In genomic region chr1:201556841-201557571, GRCh38 we compare ENCODE assay signal across 16 cellular contexts. TPM values are rescaled to one million over a fixed set of nuclear protein-coding genes. Genes with fewer than 3 reads are reported as not detected.
DNase-seq lines count a peak whose midpoint lies in the region; ATAC-seq, FAIRE-seq and TF ChIP-seq lines count a peak whose summit lies in the region.
"Had no signal": no experiment of that assay in that cellular context is flagged by ENCODE, and none has a peak within 500 bp of the region (broad histone marks: within the 10 kb centered on the region; RNA-seq: fewer than 3 reads in every experiment).

No MANE protein-coding gene starts in this region.

- H3K9me3 Mint-ChIP-seq in nephron, result no peaks in the 10 kb centered on the region
- H3K9me3 Mint-ChIP-seq in activated T-cell treated with anti-CD3 and anti-CD28 coated beads, Interleukin-2, amount 50 U/mL, for 24 hours, result no peaks in the 10 kb centered on the region
- H3K9me3 Mint-ChIP-seq: naive thymus-derived CD4-positive, alpha-beta T cell had no signal

- peak; percentile 71 for DNase-seq in AG10803 (ENCODE audit: low read depth)
- DNase-seq in MV-4-11 (lab: John Stamatoyannopoulos, UW), result peak; percentile 11
- DNase-seq in endothelial cell of umbilical vein (ENCODE audit: low read depth, low spot score), result peak; percentile 75
- no peak for DNase-seq in esophagus muscularis mucosa (ENCODE audit: extremely low spot score)
- DNase-seq in activated T-cell treated with anti-CD3 and anti-CD28 coated beads, Interleukin-2, amount 50 U/mL, for 24 hours, result no peak
- no peak for DNase-seq in dorsolateral prefrontal cortex
- DNase-seq: activated CD4-positive, alpha-beta T cell treated with anti-CD3 and anti-CD28 coated beads for 1 hour; activated naive CD4-positive, alpha-beta T cell; Caco-2; naive thymus-derived CD4-positive, alpha-beta T cell; T-helper 2 cell had no signal

- no peak for TF ChIP-seq EP300 in esophagus muscularis mucosa (IDR thresholded peaks at IDR 0.05)

- dilution Hi-C loops in endothelial cell of umbilical vein (cut with MboI; ENCODE audit: extremely low pct_ligation_motif_present, low sequenced_read_pairs), result loop anchor here (25.0 kb wide), 1 partner anchor 155 kb away; no protein-coding TSS in a partner anchor

- CTCF ChIA-PET in endothelial cell of umbilical vein (lab: Charles Lee), result interaction anchor here (1.9 to 10.8 kb wide), 7 partner anchors 9 to 235 kb away, joined by 6 to 236 read pairs (median 10); partner anchors contain the start of gene NAV1

- H3K4me1 Mint-ChIP-seq in nephron, result peaks cover 47% of the 10 kb centered on the region
- peaks cover 3% of the 10 kb centered on the region for H3K4me1 Mint-ChIP-seq in activated T-cell treated with anti-CD3 and anti-CD28 coated beads, Interleukin-2, amount 50 U/mL, for 24 hours (ENCODE audit: low read depth)

- 73% methylated on average over 5 of the region's 5 CpGs for WGBS in esophagus muscularis mucosa

- intact Hi-C loops in endothelial cell of umbilical vein (cut with micrococcal nuclease) (loop anchor here (2.0 to 5.0 kb wide), 3 partner anchors 18 to 75 kb away; partner anchors contain the start of gene NAV1), esophagus muscularis mucosa (cut with DNase I) (no loop called here), dorsolateral prefrontal cortex (cut with DNase I) (no loop called here)

- H4K20me1 ChIP-seq in endothelial cell of umbilical vein (replicated peaks; ENCODE audit: control insufficient read depth, extremely low read depth, insufficient read depth, low read length), result no peaks in the 10 kb centered on the region

- H3K27ac ChIP-seq in endothelial cell of umbilical vein (ENCODE audit: insufficient read depth, low read depth, low read length), result peak overlapping the region; percentile 34
- no peak overlapping the region for H3K27ac ChIP-seq in esophagus muscularis mucosa (replicated peaks in 1 of 4)
- H3K27ac ChIP-seq in dorsolateral prefrontal cortex, result peak overlapping the region in 7 of 59 donors; percentile 1 to 59 (median 21)

- H3K9me1 ChIP-seq in endothelial cell of umbilical vein (replicated peaks; ENCODE audit: control insufficient read depth, extremely low read depth, insufficient read depth, low read length), result no peaks in the 10 kb centered on the region

- FAIRE-seq in endothelial cell of umbilical vein (lab: Jason Lieb, UNC), result peak; percentile 75
- FAIRE-seq: GM12878 had no signal

- no peak overlapping the region for H3K4me3 Mint-ChIP-seq in nephron
- H3K4me3 Mint-ChIP-seq in activated T-cell treated with anti-CD3 and anti-CD28 coated beads, Interleukin-2, amount 50 U/mL, for 24 hours, result no peak overlapping the region
- H3K4me3 Mint-ChIP-seq: naive thymus-derived CD4-positive, alpha-beta T cell had no signal

- H3K36me3 Mint-ChIP-seq in nephron (ENCODE audit: low read depth), result no peaks in the 10 kb centered on the region
- H3K36me3 Mint-ChIP-seq in activated T-cell treated with anti-CD3 and anti-CD28 coated beads, Interleukin-2, amount 50 U/mL, for 24 hours (ENCODE audit: low read depth), result no peaks in the 10 kb centered on the region
- H3K36me3 Mint-ChIP-seq: naive thymus-derived CD4-positive, alpha-beta T cell had no signal

- peaks cover 98% of the 10 kb centered on the region for H3K79me2 ChIP-seq in endothelial cell of umbilical vein (ENCODE audit: control insufficient read depth, insufficient read depth, low read length)

- H3K9me3 ChIP-seq in endothelial cell of umbilical vein (replicated peaks; ENCODE audit: control insufficient read depth, insufficient read depth, low read length), result no peaks in the 10 kb centered on the region
- no peaks in the 10 kb centered on the region for H3K9me3 ChIP-seq in esophagus muscularis mucosa
- H3K9me3 ChIP-seq: Caco-2 had no signal

- peak overlapping the region; percentile 39 for H3K4me2 ChIP-seq in endothelial cell of umbilical vein (ENCODE audit: insufficient read depth, low read length)

- no peak overlapping the region for H2AFZ ChIP-seq in endothelial cell of umbilical vein (ENCODE audit: low read depth, low read length)

- BruUV-seq in endothelial cell of umbilical vein (replicated peaks; lab: Mats Ljungman, UMichigan), result no TSS peak

- POLR2A ChIA-PET in endothelial cell of umbilical vein (lab: Charles Lee), result no interaction called here

- peaks cover 23% of the 10 kb centered on the region for H3K27me3 Mint-ChIP-seq in nephron (ENCODE audit: low read depth)
- no peaks in the 10 kb centered on the region for H3K27me3 Mint-ChIP-seq in activated T-cell treated with anti-CD3 and anti-CD28 coated beads, Interleukin-2, amount 50 U/mL, for 24 hours

- H3K36me3 ChIP-seq in endothelial cell of umbilical vein (ENCODE audit: control insufficient read depth in 2 of 2, extremely low read depth in 1 of 2, insufficient read depth in 2 of 2, low read length in 2 of 2) (no peaks in the 10 kb centered on the region), esophagus muscularis mucosa (no peaks in the 10 kb centered on the region)

- H3K27ac Mint-ChIP-seq in nephron, result peak overlapping the region in 2 of 3 experiments; percentile 33 to 36
- no peak overlapping the region for H3K27ac Mint-ChIP-seq in activated T-cell treated with anti-CD3 and anti-CD28 coated beads, Interleukin-2, amount 50 U/mL, for 24 hours

- TF ChIP-seq CTCF in AG10803 (conservative IDR thresholded peaks at IDR 0.05; ENCODE audit: low read length) (no peak), endothelial cell of umbilical vein (IDR thresholded peaks at IDR 0.05; ENCODE audit: extremely low read depth in 1 of 2, insufficient read depth in 1 of 2, low read depth in 1 of 2, low read length in 2 of 2) (no peak), nephron (IDR thresholded peaks at IDR 0.05; ENCODE audit: unreplicated experiment in 3 of 3) (no peak), esophagus muscularis mucosa (IDR thresholded peaks at IDR 0.05) (no peak), dorsolateral prefrontal cortex (IDR thresholded peaks at IDR 0.05 in 54 of 56, conservative IDR thresholded peaks at IDR 0.05 in 2 of 56; ENCODE audit: low read depth in 1 of 56, partially characterized antibody in 56 of 56) (no peak)

- TF ChIP-seq POLR2A in endothelial cell of umbilical vein (IDR thresholded peaks at IDR 0.05; ENCODE audit: low read depth, low read length) (no peak), esophagus muscularis mucosa (IDR thresholded peaks at IDR 0.05; ENCODE audit: low read depth) (no peak)

- H3K27me3 ChIP-seq in endothelial cell of umbilical vein (ENCODE audit: control insufficient read depth in 2 of 2, insufficient read depth in 2 of 2, low read length in 2 of 2) (no peaks in the 10 kb centered on the region), esophagus muscularis mucosa (no peaks in the 10 kb centered on the region), dorsolateral prefrontal cortex (no peaks in the 10 kb centered on the region)

- peaks cover 61% of the 10 kb centered on the region for H3K4me1 ChIP-seq in endothelial cell of umbilical vein (ENCODE audit: control insufficient read depth, extremely low read depth, insufficient read depth, low read length)
- peaks cover 73 to 81% (median 78%) of the 10 kb centered on the region in 4 donors for H3K4me1 ChIP-seq in esophagus muscularis mucosa
- H3K4me1 ChIP-seq: Caco-2 had no signal

- no peak overlapping the region for H3K4me3 ChIP-seq in AG10803 (ENCODE audit: low read length)
- no peak overlapping the region for H3K4me3 ChIP-seq in endothelial cell of umbilical vein (replicated peaks in 1 of 3; ENCODE audit: insufficient read depth in 1 of 3, low read depth in 1 of 3, low read length in 3 of 3)
- H3K4me3 ChIP-seq in esophagus muscularis mucosa, result no peak overlapping the region
- H3K4me3 ChIP-seq in dorsolateral prefrontal cortex, result no peak overlapping the region
- H3K4me3 ChIP-seq: GM12878 had no signal

- H3K9ac ChIP-seq in endothelial cell of umbilical vein (replicated peaks; ENCODE audit: extremely low read depth, insufficient read depth, low read length), result no peak overlapping the region

- ATAC-seq in HG03342 (IDR thresholded peaks at IDR 0.05; ENCODE audit: unreplicated experiment), result no peak
- ATAC-seq: esophagus mucosa; GM12878; left lobe of liver; naive thymus-derived CD4-positive, alpha-beta T cell had no signal

TF ChIP-seq in endothelial cell of umbilical vein, 7 proteins besides CTCF, POLR2A, EP300 and RAD21 (continues in another document):
- TF ChIP-seq EZH2 (IDR thresholded peaks at IDR 0.05; ENCODE audit: borderline replicate concordance, low read depth, low read length, severe bottlenecking), result no peak
- TF ChIP-seq FOS (IDR thresholded peaks at IDR 0.05; ENCODE audit: borderline replicate concordance, insufficient read depth, low read length), result peak; percentile 72
- TF ChIP-seq MYC (IDR thresholded peaks at IDR 0.05; ENCODE audit: low read depth, low read length), result no peak
- peak; percentile 24 for TF ChIP-seq GATA2 (IDR thresholded peaks at IDR 0.05; ENCODE audit: insufficient read depth, insufficient read length, low read depth, low read length)
- TF ChIP-seq POLR2AphosphoS5 (IDR thresholded peaks at IDR 0.05; ENCODE audit: insufficient read depth, low read depth, low read length), result no peak

RNA-seq across cellular contexts. Expression of gene NAV1, which starts 18.1 kb away (rescaled TPM):
- total RNA-seq in endothelial cell of umbilical vein, result 136 and 138 TPM in 2 replicates
- polyA plus RNA-seq in endothelial cell of umbilical vein, result 16.3 and 19.9 TPM in 2 replicates
- 27.2 and 31.1 TPM in 2 replicates for polyA plus RNA-seq in endothelial cell of umbilical vein (2011; cell fraction: cytosol; rRNA removed)
- 58.6 and 65.0 TPM in 2 replicates for polyA plus RNA-seq in endothelial cell of umbilical vein (2011; cell fraction: nucleus; rRNA removed)
- 73.9 and 86.9 TPM in 2 replicates for polyA plus RNA-seq in endothelial cell of umbilical vein (2012)
- polyA minus RNA-seq in endothelial cell of umbilical vein, result 45.0 and 46.8 TPM in 2 replicates
- polyA minus RNA-seq in endothelial cell of umbilical vein (2011; cell fraction: cytosol; rRNA and poly(A)+ RNA removed), result 0.31 TPM
- polyA minus RNA-seq in endothelial cell of umbilical vein (2011; cell fraction: nucleus; rRNA and poly(A)+ RNA removed), result 83.9 and 99.0 TPM in 2 replicates
- 10 to 100 TPM; 12.9 to 35.5 (median 21.9) TPM for total RNA-seq in esophagus muscularis mucosa
- 100 to 1,000 TPM in 17 of 120 experiments, 10 to 100 TPM in 103; 53.8 to 141 (median 77.6) TPM for total RNA-seq in dorsolateral prefrontal cortex

RNA-seq across cellular contexts. Expression of gene CSRP1, which starts 50.1 kb away (rescaled TPM):
- total RNA-seq in endothelial cell of umbilical vein (332 and 393 TPM in 2 replicates), esophagus muscularis mucosa (1,000 to 10,000 TPM; 3,645 to 7,984 (median 5,321) TPM), dorsolateral prefrontal cortex (1,000 to 10,000 TPM in 2 of 120 experiments, 100 to 1,000 TPM in 118; 225 to 1,268 (median 522) TPM)
- polyA plus RNA-seq in endothelial cell of umbilical vein, result 510 and 560 TPM in 2 replicates
- polyA plus RNA-seq in endothelial cell of umbilical vein (2011; cell fraction: cytosol; rRNA removed), result 538 and 578 TPM in 2 replicates
- polyA plus RNA-seq in endothelial cell of umbilical vein (2011; cell fraction: nucleus; rRNA removed), result 426 and 474 TPM in 2 replicates
- 291 and 393 TPM in 2 replicates for polyA plus RNA-seq in endothelial cell of umbilical vein (2012)
- 360 and 393 TPM in 2 replicates for polyA minus RNA-seq in endothelial cell of umbilical vein
- 93.8 TPM for polyA minus RNA-seq in endothelial cell of umbilical vein (2011; cell fraction: cytosol; rRNA and poly(A)+ RNA removed)
- polyA minus RNA-seq in endothelial cell of umbilical vein (2011; cell fraction: nucleus; rRNA and poly(A)+ RNA removed), result 111 and 143 TPM in 2 replicates

Comparison
In these comparisons a context has a peak if more than half of its experiments do, and no peak if none do; other contexts are left out.
1. DNase-seq: peak in AG10803 (single experiment), MV-4-11 (single experiment) and endothelial cell of umbilical vein (single experiment); none in esophagus muscularis mucosa (single experiment), activated T-cell treated with anti-CD3 and anti-CD28 coated beads, Interleukin-2, amount 50 U/mL, for 24 hours (single experiment) and dorsolateral prefrontal cortex (0 of 10).